In genomic region chr1:15188145-15188544, GRCh38 we compare ENCODE assay signal across 16 cellular contexts. TPM values are rescaled to one million over a fixed set of nuclear protein-coding genes. Genes with fewer than 3 reads are reported as not detected.
A peak's percentile ranks its signal among the peaks of the same experiment; 100 is the strongest.
DNase-seq lines count a peak whose midpoint lies in the region; ATAC-seq, FAIRE-seq and TF ChIP-seq lines count a peak whose summit lies in the region.
"Had no signal": no experiment of that assay in that cellular context is flagged by ENCODE, and none has a peak within 500 bp of the region (broad histone marks: within the 10 kb centered on the region; RNA-seq: fewer than 3 reads in every experiment).

No MANE protein-coding gene starts in this region.

- TF ChIP-seq EP300 in H1 (IDR thresholded peaks at IDR 0.05; ENCODE audit: borderline replicate concordance in 1 of 2, low read depth in 2 of 2, low read length in 2 of 2) = no peak

- POLR2A ChIA-PET in H1 (lab: Charles Lee; ENCODE audit: partially characterized antibody) = interaction anchor here (0.8 to 1.7 kb wide), 2 partner anchors 9 to 12 kb away, joined by 3 to 8 read pairs; no protein-coding TSS in a partner anchor

- H3K18ac ChIP-seq in H1 (ENCODE audit: extremely low read depth, low read length) = peak overlapping the region; percentile 1; the same call in 1 of the 2 replicates

- H3K9me2 ChIP-seq in Loucy (replicated peaks; ENCODE audit: low read depth, low read length) = no peaks in the 10 kb centered on the region

- no peak for TF ChIP-seq RAD21 in H1 (IDR thresholded peaks at IDR 0.05 in 1 of 2, conservative IDR thresholded peaks at IDR 0.05 in 1 of 2; ENCODE audit: low read depth in 2 of 2, low read length in 2 of 2)

- no peaks in the 10 kb centered on the region for H3K36me3 ChIP-seq in BLaER1 treated with 17β-estradiol and CSF1 and Interleukin-3, amounts not matched to agents 10 nM and 100 nM
- no peaks in the 10 kb centered on the region for H3K36me3 ChIP-seq in Loucy (ENCODE audit: insufficient read depth, low read length)
- peaks cover 0 to 2% (median 0%) of the 10 kb centered on the region in 4 experiments; a peak in 1 of 8 replicates for H3K36me3 ChIP-seq in H1 (ENCODE audit: control insufficient read depth in 2 of 4, insufficient read depth in 4 of 4, low read length in 3 of 4)
- no peaks in the 10 kb centered on the region for H3K36me3 ChIP-seq in mucosa of stomach (ENCODE audit: control insufficient read depth, insufficient read depth, low read length)
- H3K36me3 ChIP-seq: esophagus muscularis mucosa, prostate gland had no signal

- peak overlapping the region; percentile 17 to 58 (median 38); a peak in 20 of 22 replicates for H3K4me2 ChIP-seq in BLaER1 treated with 17β-estradiol and CSF1 and Interleukin-3, amounts not matched to agents 10 nM and 100 nM
- H3K4me2 ChIP-seq in Loucy (ENCODE audit: low read depth, low read length, poor library complexity, severe bottlenecking) (no peak overlapping the region), H1 (ENCODE audit: insufficient read depth in 1 of 2, low read depth in 2 of 2, low read length in 2 of 2) (no peak overlapping the region; a peak in 1 of 4 replicates)

- DNase-seq in H1 (ENCODE audit: low read depth in 1 of 2, low spot score in 2 of 2) (no peak), SKM-1 treated with dmso at 0.1 percent for 144 hours (lab: John Stamatoyannopoulos, UW; ENCODE audit: unreplicated experiment) (no peak), MV-4-11 (lab: John Stamatoyannopoulos, UW) (no peak), hypothalamus (lab: John Stamatoyannopoulos, UW) (no peak)
- DNase-seq: activated T-cell treated with anti-CD3 and anti-CD28 coated beads for 4 hours, OCI-M1, T-helper 1 cell had no signal

- TF ChIP-seq CTCF in Loucy (conservative IDR thresholded peaks at IDR 0.05; ENCODE audit: low read length) (no peak), H1 (IDR thresholded peaks at IDR 0.05; ENCODE audit: control extremely low read depth in 1 of 3, insufficient read depth in 1 of 3, low read depth in 1 of 3, low read length in 3 of 3) (no peak)

- H3K79me1 ChIP-seq in H1 (ENCODE audit: low read depth, low read length) = peaks cover 6% of the 10 kb centered on the region; the same call in 1 of the 2 replicates

- H2BK20ac ChIP-seq in H1 (ENCODE audit: low read length) = peak overlapping the region; percentile 16; the same call in 1 of the 2 replicates

- peak overlapping the region; percentile 36; the same call in 1 of the 2 replicates for H2AFZ ChIP-seq in Loucy (ENCODE audit: low read length)
- H2AFZ ChIP-seq in H1 (ENCODE audit: low read length) = no peak overlapping the region
- H2AFZ ChIP-seq: GM23248 had no signal

- no peak overlapping the region for H2BK5ac ChIP-seq in H1 (ENCODE audit: low read depth, low read length)

- no peaks in the 10 kb centered on the region for H3K9me3 ChIP-seq in BLaER1 treated with 17β-estradiol and CSF1 and Interleukin-3, amounts not matched to agents 10 nM and 100 nM (replicated peaks in 1 of 11)
- H3K9me3 ChIP-seq in Loucy (ENCODE audit: insufficient read depth, low read depth, low read length) = no peaks in the 10 kb centered on the region
- no peaks in the 10 kb centered on the region for H3K9me3 ChIP-seq in H1 (ENCODE audit: insufficient read depth in 2 of 2, low read depth in 1 of 2, low read length in 1 of 2)
- no peaks in the 10 kb centered on the region for H3K9me3 ChIP-seq in mucosa of stomach (ENCODE audit: control insufficient read depth, low read length)
- H3K9me3 ChIP-seq: esophagus muscularis mucosa, prostate gland had no signal

- no peak overlapping the region for H4K5ac ChIP-seq in H1 (ENCODE audit: insufficient read length, low read depth, low read length)

- no peak overlapping the region for H3K56ac ChIP-seq in H1 (replicated peaks; ENCODE audit: insufficient read length, low read depth, low read length)

- no peak overlapping the region for H3K9ac ChIP-seq in BLaER1 treated with 17β-estradiol and CSF1 and Interleukin-3, amounts not matched to agents 10 nM and 100 nM
- H3K9ac ChIP-seq in Loucy (ENCODE audit: low read depth, low read length, poor library complexity, severe bottlenecking) = no peak overlapping the region
- no peak overlapping the region for H3K9ac ChIP-seq in H1 (replicated peaks in 1 of 4; ENCODE audit: extremely low read depth in 1 of 4, low read depth in 3 of 4, low read length in 3 of 4)
- peak overlapping the region; percentile 34 for H3K9ac ChIP-seq in mucosa of stomach (ENCODE audit: low read length)
- H3K9ac ChIP-seq: GM23248 had no signal

- no peak for TF ChIP-seq POLR2A in H1 (IDR thresholded peaks at IDR 0.05; ENCODE audit: control extremely low read depth in 1 of 2, low read depth in 2 of 2, low read length in 2 of 2)

- no peak overlapping the region for H3K23ac ChIP-seq in H1 (ENCODE audit: insufficient read length)

- peak overlapping the region; percentile 28; the same call in 1 of the 2 replicates for H4K8ac ChIP-seq in H1 (ENCODE audit: extremely low read depth, insufficient read depth, low read length)

- no peak overlapping the region for H4K91ac ChIP-seq in H1 (replicated peaks; ENCODE audit: insufficient read length, low read length)

- H3K27me3 ChIP-seq in BLaER1 treated with 17β-estradiol and CSF1 and Interleukin-3, amounts not matched to agents 10 nM and 100 nM = no peaks in the 10 kb centered on the region
- H3K27me3 ChIP-seq in Loucy (ENCODE audit: insufficient read depth, low read length, poor library complexity, severe bottlenecking) (no peaks in the 10 kb centered on the region), H1 (replicated peaks in 1 of 4; ENCODE audit: control insufficient read depth in 3 of 4, extremely low read depth in 1 of 4, insufficient read depth in 3 of 4, low read length in 3 of 4) (no peaks in the 10 kb centered on the region), mucosa of stomach (ENCODE audit: control insufficient read depth, insufficient read depth, low read length) (no peaks in the 10 kb centered on the region)
- H3K27me3 ChIP-seq: esophagus muscularis mucosa had no signal

- H3K79me2 ChIP-seq in Loucy (ENCODE audit: insufficient read depth, low read length) (no peaks in the 10 kb centered on the region), H1 (ENCODE audit: control insufficient read depth in 1 of 2, insufficient read depth in 2 of 2, low read length in 2 of 2) (peaks cover 0 to 22% of the 10 kb centered on the region in 2 experiments; a peak in 1 of 4 replicates)

- no peak for FAIRE-seq in H1 (lab: Jason Lieb, UNC)
- FAIRE-seq: urothelium cell line had no signal

- no peak overlapping the region for H3K4me3 ChIP-seq in BLaER1 treated with 17β-estradiol and CSF1 and Interleukin-3, amounts not matched to agents 10 nM and 100 nM
- H3K4me3 ChIP-seq in Loucy (ENCODE audit: low read length, poor library complexity, severe bottlenecking) = no peak overlapping the region
- no peak overlapping the region for H3K4me3 ChIP-seq in H1 (ENCODE audit: extremely low read depth in 1 of 4, insufficient read depth in 2 of 4, low read depth in 3 of 4, low read length in 4 of 4)
- H3K4me3 ChIP-seq in mucosa of stomach (ENCODE audit: low read length) = no peak overlapping the region
- H3K4me3 ChIP-seq: esophagus muscularis mucosa, GM23248, prostate gland had no signal

- 75% methylated on average over 4 of the region's 4 CpGs; no CpG with 5 or more reads in 1 of the 2 experiments for WGBS in H1 (ENCODE audit: extremely low coverage in 1 of 2, insufficient coverage in 1 of 2, insufficient read length in 1 of 2, insufficient replicate concordance in 2 of 2, low coverage in 1 of 2, low lambda C conversion rate in 2 of 2, missing lambda C conversion rate in 1 of 2), 2 experiments

- no peaks in the 10 kb centered on the region for H3F3A ChIP-seq in Loucy (ENCODE audit: low read depth)

- H3K14ac ChIP-seq in H1 (ENCODE audit: insufficient read length) = no peak overlapping the region

- H2AK5ac ChIP-seq in H1 (ENCODE audit: low read depth, low read length) = no peak overlapping the region

- ATAC-seq in GM18867 (IDR thresholded peaks at IDR 0.05; ENCODE audit: unreplicated experiment) = no peak

- no peak overlapping the region; the same call in 1 of the 2 replicates for H2BK12ac ChIP-seq in H1 (ENCODE audit: low read depth, low read length)

- peaks cover 0 to 98% (median 0%) of the 10 kb centered on the region in 11 experiments; a peak in 8 of 22 replicates for H4K20me1 ChIP-seq in BLaER1 treated with 17β-estradiol and CSF1 and Interleukin-3, amounts not matched to agents 10 nM and 100 nM
- no peaks in the 10 kb centered on the region for H4K20me1 ChIP-seq in Loucy (ENCODE audit: insufficient read depth, low read length, poor library complexity, severe bottlenecking)
- H4K20me1 ChIP-seq in H1 (replicated peaks in 1 of 2; ENCODE audit: control insufficient read depth in 1 of 2, insufficient read depth in 2 of 2, low read length in 2 of 2) = peaks cover 0 to 2% of the 10 kb centered on the region in 2 experiments

- peaks cover 25 to 56% (median 33%) of the 10 kb centered on the region in 10 experiments for H3K4me1 ChIP-seq in BLaER1 treated with 17β-estradiol and CSF1 and Interleukin-3, amounts not matched to agents 10 nM and 100 nM
- H3K4me1 ChIP-seq in Loucy (ENCODE audit: insufficient read depth, low read length, poor library complexity, severe bottlenecking) (no peaks in the 10 kb centered on the region), H1 (replicated peaks in 1 of 4; ENCODE audit: control insufficient read depth in 3 of 4, insufficient read depth in 4 of 4, low read length in 3 of 4) (peaks cover 15 to 37% (median 20%) of the 10 kb centered on the region in 4 experiments), mucosa of stomach (ENCODE audit: control insufficient read depth, insufficient read depth, low read length) (peaks cover 77% of the 10 kb centered on the region)
- H3K4me1 ChIP-seq: prostate gland had no signal

- H3K27ac ChIP-seq in BLaER1 treated with 17β-estradiol and CSF1 and Interleukin-3, amounts not matched to agents 10 nM and 100 nM = no peak overlapping the region
- no peak overlapping the region for H3K27ac ChIP-seq in H1 (ENCODE audit: low read depth, low read length)
- H3K27ac ChIP-seq: esophagus muscularis mucosa, GM23248, HL-60, prostate gland had no signal

- no peaks in the 10 kb centered on the region for H3K23me2 ChIP-seq in H1 (ENCODE audit: low read depth, low read length)

- CTCF ChIA-PET in H1 (lab: Charles Lee; ENCODE audit: partially characterized antibody) = interaction anchor here (1.3 to 2.4 kb wide), 4 partner anchors 8 to 84 kb away, joined by 4 to 7 read pairs (median 6); no protein-coding TSS in a partner anchor

- no peak overlapping the region for H2BK15ac ChIP-seq in H1 (ENCODE audit: low read length)

- no peak overlapping the region for H2BK120ac ChIP-seq in H1 (replicated peaks; ENCODE audit: low read depth, low read length)

- H3K4ac ChIP-seq in H1 (replicated peaks; ENCODE audit: insufficient read length, low read depth, low read length) = no peak overlapping the region

RNA-seq across cellular contexts. Expression of gene TMEM51, which starts 34.6 kb away (rescaled TPM):
- total RNA-seq in H1 (2021; fragmentation: NEBNext Ultra II Directional; extraction: Animal tissue kit (Norgen Biotek cat#: 25700)) = 9.1 and 9.9 TPM in 2 replicates
- polyA plus RNA-seq in H1 (2011; rRNA removed) = 10.7 and 12.6 TPM in 2 replicates
- polyA plus RNA-seq in H1 (2011; cell fraction: cytosol; rRNA removed) = 11.5 TPM
- 7.3 TPM for polyA plus RNA-seq in H1 (2011; cell fraction: nucleus; rRNA removed)
- polyA plus RNA-seq in H1 (2012, experiment 1 of 2) = 7.8 to 12.5 TPM (median 10.2 TPM) in 4 replicates
- polyA plus RNA-seq in H1 (2012, experiment 2 of 2) = 11.6 TPM
- polyA plus RNA-seq in H1 (2013, experiment 1 of 2) = 10.4 TPM
- polyA plus RNA-seq in H1 (2013, experiment 2 of 2) = 13.1 TPM
- 3.4 and 3.9 TPM in 2 replicates for polyA minus RNA-seq in H1 (2011; rRNA and poly(A)+ RNA removed)
- polyA minus RNA-seq in H1 (2011; cell fraction: cytosol; rRNA and poly(A)+ RNA removed) = 8.4 TPM
- polyA minus RNA-seq in H1 (2011; cell fraction: nucleus; rRNA and poly(A)+ RNA removed) = 4.8 TPM

RNA-seq across cellular contexts. Expression of gene FHAD1, which starts 58.9 kb away (rescaled TPM):
- total RNA-seq in H1 (2021; fragmentation: NEBNext Ultra II Directional; extraction: Animal tissue kit (Norgen Biotek cat#: 25700)) = 0.69 and 1.5 TPM in 2 replicates
- 0.39 TPM in 2 replicates for polyA plus RNA-seq in H1 (2011; rRNA removed)
- polyA plus RNA-seq in H1 (2011; cell fraction: cytosol; rRNA removed) = 0.44 TPM
- polyA plus RNA-seq in H1 (2011; cell fraction: nucleus; rRNA removed) = 0.80 TPM
- polyA plus RNA-seq in H1 (2012, experiment 1 of 2) = 1.4 to 2.1 TPM (median 1.6 TPM) in 4 replicates
- polyA plus RNA-seq in H1 (2012, experiment 2 of 2) = 0.22 TPM
- polyA plus RNA-seq in H1 (2013, experiment 1 of 2) = 0.49 TPM
- polyA plus RNA-seq in H1 (2013, experiment 2 of 2) = 0.64 TPM
- 0.95 and 0.98 TPM in 2 replicates for polyA minus RNA-seq in H1 (2011; rRNA and poly(A)+ RNA removed)
- polyA minus RNA-seq in H1 (2011; cell fraction: cytosol; rRNA and poly(A)+ RNA removed) = 4.1 TPM
- 0.40 TPM for polyA minus RNA-seq in H1 (2011; cell fraction: nucleus; rRNA and poly(A)+ RNA removed)
- total RNA-seq: GM23248 had no signal

Comparison
In these comparisons a context has a peak if more than half of its experiments do, and no peak if none do; other contexts are left out.
1. H3K4me2 ChIP-seq: peak in BLaER1 treated with 17β-estradiol and CSF1 and Interleukin-3, amounts not matched to agents 10 nM and 100 nM (11 of 11); none in Loucy (single experiment) and H1 (0 of 2).